21 cellular contexts compared by ENCODE assay signal in genomic region chr15:60717008-60717407, GRCh38.
"Had no signal": no experiment of that assay in that cellular context is flagged by ENCODE, and none has a peak within 500 bp of the region (broad histone marks: within the 10 kb centered on the region; RNA-seq: fewer than 3 reads in every experiment).

No MANE protein-coding gene starts in this region.

- H3K9me3 Mint-ChIP-seq: IgD-negative memory B cell had no signal

- H3K4me3 ChIP-seq: K562 had no signal

- DNase-seq: Kasumi-1, NCI-H1092, NCI-H1105 treated with DMSO at 0.1 percent for 48 hours, NCI-H1417 treated with DMSO at 0.1 percent for 48 hours, NCI-H146, NCI-H1694 treated with DMSO at 0.1 percent for 48 hours, NCI-H1930, NCI-H2081, NCI-H2171, NCI-H226, NCI-H446, NCI-H510A, NCI-H524 treated with DMSO at 0.1 percent for 48 hours, NCI-H69, NCI-H774, RPMI8226, SHP77, SK-N-SH, SW 1271 had no signal

- H3K27ac Mint-ChIP-seq: IgD-negative memory B cell had no signal

- ATAC-seq: K562 had no signal
